Comparison of ENCODE assay signal across 8 cellular contexts in the genomic region with DNA sequence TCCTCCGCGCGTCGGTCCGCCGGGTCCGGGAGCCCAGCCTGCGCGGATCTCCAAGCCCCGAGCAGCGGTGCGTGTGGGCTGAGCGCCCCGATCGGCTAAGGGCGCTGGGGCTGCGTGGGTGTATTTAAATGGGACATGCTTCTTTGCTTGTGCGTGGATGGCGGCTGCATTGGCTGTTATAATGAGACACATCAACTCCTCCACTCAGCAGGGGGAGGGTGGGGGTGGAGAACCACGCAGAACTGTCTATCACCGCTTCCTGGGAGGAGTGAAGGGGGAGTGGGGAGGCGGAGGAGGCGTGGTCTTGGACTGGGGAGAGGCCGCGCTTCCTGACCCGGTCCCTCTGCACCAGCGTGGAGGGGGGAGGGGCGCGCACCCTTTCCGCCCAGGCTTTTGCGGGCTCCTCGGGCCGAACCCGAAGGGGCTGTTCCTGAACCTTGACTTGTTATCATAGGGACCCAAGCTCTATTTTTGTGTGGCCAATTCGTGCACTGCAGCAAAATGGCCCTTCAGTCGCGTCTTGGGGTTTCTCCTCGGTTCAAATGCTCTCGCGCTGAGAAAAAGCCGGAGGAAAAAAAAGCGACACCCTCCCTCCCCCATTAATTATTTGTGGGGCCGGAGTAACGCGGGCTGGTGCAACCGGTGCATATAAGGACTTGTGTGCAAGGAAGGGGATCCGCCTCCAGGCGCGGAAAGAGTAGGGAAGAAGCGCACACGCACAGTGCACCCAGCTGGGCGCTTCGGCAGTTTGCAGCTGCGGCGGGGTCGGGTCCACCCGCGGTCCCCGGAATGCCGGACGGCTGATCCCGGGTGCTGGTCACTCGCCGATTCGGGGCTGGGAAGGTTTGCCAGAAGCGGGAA. TPM values are rescaled to one million over a fixed set of nuclear protein-coding genes. Genes with fewer than 3 reads are reported as not detected.
A peak's percentile ranks its signal among the peaks of the same experiment; 100 is the strongest.
DNase-seq lines count a peak whose midpoint lies in the region; ATAC-seq and TF ChIP-seq lines count a peak whose summit lies in the region.

A gene (minus strand): TSS at position 180 of the 861 bp plus-strand sequence. CDS start 342 bp downstream, outside the sequence.

- DNase-seq in KBM-7: peak; percentile 94
- DNase-seq in RKO (ENCODE audit: low spot score): peak; percentile 92
- peak; percentile 90 for DNase-seq in activated T-helper 9 cell treated with anti-CD3 and anti-CD28 coated beads, Interleukin-2, amount 50 U/mL, for 16 hours (ENCODE audit: low read depth)
- DNase-seq in fibroblast of the aortic adventitia (ENCODE audit: low read depth): peak; percentile 91
- DNase-seq in stimulated activated naive CD8-positive, alpha-beta T cell treated with anti-CD3 and anti-CD28 coated beads, Interleukin-15, amount 100 ng/mL, for 72 hours: peak; percentile 89 to 90

- peak within 1 kb of the TSS; percentile 81 for H3K9ac ChIP-seq in neural cell (ENCODE audit: low read length)

- H3K27ac ChIP-seq in DOHH2 (ENCODE audit: low read depth, low read length) (no peak within 1 kb of the TSS), neural cell (ENCODE audit: low read length) (peak within 1 kb of the TSS; percentile 86)

- TF ChIP-seq RAD21 in neural cell (conservative IDR thresholded peaks at IDR 0.05): peak; percentile 55

- peak within 1 kb of the TSS; percentile 95 to 97 for H3K27ac Mint-ChIP-seq in stimulated activated naive CD8-positive, alpha-beta T cell treated with anti-CD3 and anti-CD28 coated beads, Interleukin-15, amount 100 ng/mL, for 72 hours

- no peaks in the 10 kb centered on the region for H4K20me1 ChIP-seq in DOHH2 (ENCODE audit: control insufficient read depth, insufficient read depth, low read depth, low read length)
- no peaks in the 10 kb centered on the region for H4K20me1 ChIP-seq in neural cell (ENCODE audit: insufficient read depth)

- no peaks in the 10 kb centered on the region for H3K9me3 ChIP-seq in DOHH2 (ENCODE audit: control insufficient read depth, insufficient read depth, low read length)
- no peaks in the 10 kb centered on the region for H3K9me3 ChIP-seq in neural cell (ENCODE audit: low read length)

- H3K4me3 ChIP-seq in DOHH2 (ENCODE audit: low read length) (peak within 1 kb of the TSS; percentile 86), fibroblast of the aortic adventitia (ENCODE audit: low read depth, low read length) (peak within 1 kb of the TSS; percentile 87), neural cell (ENCODE audit: low read length) (peak within 1 kb of the TSS; percentile 77)

- H3K79me2 ChIP-seq in DOHH2 (ENCODE audit: control insufficient read depth, low read length) (no peaks in the 10 kb centered on the region), neural cell (replicated peaks; ENCODE audit: insufficient read depth, low read length) (peaks cover 27% of the 10 kb centered on the region)

- H3K4me1 Mint-ChIP-seq in stimulated activated naive CD8-positive, alpha-beta T cell treated with anti-CD3 and anti-CD28 coated beads, Interleukin-15, amount 100 ng/mL, for 72 hours: peaks cover 44% of the 10 kb centered on the region

- peak within 1 kb of the TSS; percentile 77 for H2AFZ ChIP-seq in neural cell (ENCODE audit: low read depth, low read length)

- ATAC-seq in GM21723 (IDR thresholded peaks at IDR 0.05; ENCODE audit: unreplicated experiment): peak; percentile 79
- ATAC-seq in stimulated activated naive CD8-positive, alpha-beta T cell treated with anti-CD3 and anti-CD28 coated beads, Interleukin-15, amount 100 ng/mL, for 72 hours: peak; percentile 83

- H3F3A ChIP-seq in DOHH2 (ENCODE audit: control insufficient read depth, insufficient read depth): no peaks in the 10 kb centered on the region
- no peaks in the 10 kb centered on the region for H3F3A ChIP-seq in neural cell (ENCODE audit: insufficient read depth, low read length, poor library complexity, severe bottlenecking)

- H3K4me2 ChIP-seq in DOHH2 (ENCODE audit: low read length) (peak within 1 kb of the TSS; percentile 96), neural cell (ENCODE audit: low read length) (peak within 1 kb of the TSS; percentile 97)

- TF ChIP-seq EP300 in neural cell (conservative IDR thresholded peaks at IDR 0.05; ENCODE audit: poor library complexity, severe bottlenecking): peak; percentile 53

- peaks cover 66% of the 10 kb centered on the region for H3K27me3 ChIP-seq in DOHH2 (ENCODE audit: control insufficient read depth, low read length)
- H3K27me3 ChIP-seq in neural cell (ENCODE audit: insufficient read depth, low read depth, low read length): peaks cover 20% of the 10 kb centered on the region

- TF ChIP-seq CTCF in DOHH2 (IDR thresholded peaks at IDR 0.05; ENCODE audit: low read depth, low read length, poor library complexity, severe bottlenecking) (peak; percentile 18), fibroblast of the aortic adventitia (IDR thresholded peaks at IDR 0.05; ENCODE audit: insufficient read depth, low read length) (peak; percentile 37), neural cell (IDR thresholded peaks at IDR 0.05; ENCODE audit: poor library complexity, severe bottlenecking) (peak; percentile 79)

- no peaks in the 10 kb centered on the region for H3K27me3 Mint-ChIP-seq in stimulated activated naive CD8-positive, alpha-beta T cell treated with anti-CD3 and anti-CD28 coated beads, Interleukin-15, amount 100 ng/mL, for 72 hours

- H3K9me3 Mint-ChIP-seq in stimulated activated naive CD8-positive, alpha-beta T cell treated with anti-CD3 and anti-CD28 coated beads, Interleukin-15, amount 100 ng/mL, for 72 hours: no peaks in the 10 kb centered on the region

- H3K36me3 ChIP-seq in DOHH2 (ENCODE audit: control insufficient read depth, low read length) (no peaks in the 10 kb centered on the region), neural cell (ENCODE audit: insufficient read depth, low read length) (no peaks in the 10 kb centered on the region)

- H3K4me3 Mint-ChIP-seq in stimulated activated naive CD8-positive, alpha-beta T cell treated with anti-CD3 and anti-CD28 coated beads, Interleukin-15, amount 100 ng/mL, for 72 hours: peak within 1 kb of the TSS; percentile 98 to 100

- in situ Hi-C loops in KBM-7 (cut with MboI; ENCODE audit: low pct_unique_long_range_greater_than_20kb, low sequenced_read_pairs): loop anchor here (25.0 kb wide), 1 partner anchor 273 kb away; no protein-coding TSS in a partner anchor

- H3K9me2 ChIP-seq in DOHH2 (replicated peaks; ENCODE audit: control insufficient read depth, low read length) (no peaks in the 10 kb centered on the region), neural cell (ENCODE audit: insufficient read depth, low read length) (no peaks in the 10 kb centered on the region)

- H3K4me1 ChIP-seq in DOHH2 (ENCODE audit: control insufficient read depth, low read length): peaks cover 20% of the 10 kb centered on the region

TF ChIP-seq in neural cell, 6 proteins besides CTCF, POLR2A, EP300 and RAD21:
- no peak for TF ChIP-seq EZH2 (IDR thresholded peaks at IDR 0.05; ENCODE audit: borderline replicate concordance, insufficient read depth, low read length, poor library complexity, severe bottlenecking)
- TF ChIP-seq MXI1 (conservative IDR thresholded peaks at IDR 0.05; ENCODE audit: poor library complexity, severe bottlenecking): peak; percentile 81
- peak; percentile 48 for TF ChIP-seq TAF1 (IDR thresholded peaks at IDR 0.05; ENCODE audit: low read depth)
- TF ChIP-seq SMC3 (conservative IDR thresholded peaks at IDR 0.05; ENCODE audit: poor library complexity): peak; percentile 61
- TF ChIP-seq, protein P1, sequence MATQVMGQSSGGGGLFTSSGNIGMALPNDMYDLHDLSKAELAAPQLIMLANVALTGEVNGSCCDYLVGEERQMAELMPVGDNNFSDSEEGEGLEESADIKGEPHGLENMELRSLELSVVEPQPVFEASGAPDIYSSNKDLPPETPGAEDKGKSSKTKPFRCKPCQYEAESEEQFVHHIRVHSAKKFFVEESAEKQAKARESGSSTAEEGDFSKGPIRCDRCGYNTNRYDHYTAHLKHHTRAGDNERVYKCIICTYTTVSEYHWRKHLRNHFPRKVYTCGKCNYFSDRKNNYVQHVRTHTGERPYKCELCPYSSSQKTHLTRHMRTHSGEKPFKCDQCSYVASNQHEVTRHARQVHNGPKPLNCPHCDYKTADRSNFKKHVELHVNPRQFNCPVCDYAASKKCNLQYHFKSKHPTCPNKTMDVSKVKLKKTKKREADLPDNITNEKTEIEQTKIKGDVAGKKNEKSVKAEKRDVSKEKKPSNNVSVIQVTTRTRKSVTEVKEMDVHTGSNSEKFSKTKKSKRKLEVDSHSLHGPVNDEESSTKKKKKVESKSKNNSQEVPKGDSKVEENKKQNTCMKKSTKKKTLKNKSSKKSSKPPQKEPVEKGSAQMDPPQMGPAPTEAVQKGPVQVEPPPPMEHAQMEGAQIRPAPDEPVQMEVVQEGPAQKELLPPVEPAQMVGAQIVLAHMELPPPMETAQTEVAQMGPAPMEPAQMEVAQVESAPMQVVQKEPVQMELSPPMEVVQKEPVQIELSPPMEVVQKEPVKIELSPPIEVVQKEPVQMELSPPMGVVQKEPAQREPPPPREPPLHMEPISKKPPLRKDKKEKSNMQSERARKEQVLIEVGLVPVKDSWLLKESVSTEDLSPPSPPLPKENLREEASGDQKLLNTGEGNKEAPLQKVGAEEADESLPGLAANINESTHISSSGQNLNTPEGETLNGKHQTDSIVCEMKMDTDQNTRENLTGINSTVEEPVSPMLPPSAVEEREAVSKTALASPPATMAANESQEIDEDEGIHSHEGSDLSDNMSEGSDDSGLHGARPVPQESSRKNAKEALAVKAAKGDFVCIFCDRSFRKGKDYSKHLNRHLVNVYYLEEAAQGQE (IDR thresholded peaks at IDR 0.05; ENCODE audit: borderline replicate concordance): no peak
- TF ChIP-seq POLR2AphosphoS5 (IDR thresholded peaks at IDR 0.05): peak; percentile 90

RNA-seq across cellular contexts. Expression of the gene that starts here (rescaled TPM):
- 21.5 and 24.2 TPM in 2 replicates for total RNA-seq in fibroblast of the aortic adventitia (ENCODE audit: low replicate concordance)
- polyA plus RNA-seq in neural cell: 19.3 and 24.5 TPM in 2 replicates
- 75.7 and 103 TPM in 2 replicates for polyA minus RNA-seq in neural cell

Comparison
In these comparisons a context has a peak if more than half of its experiments do, and no peak if none do; other contexts are left out.
1. CTCF ChIP-seq: peak in every context shown above with its lines; median percentile 79 in neural cell; 37 in fibroblast of the aortic adventitia; 18 in DOHH2.